ENCODE assay signal across 17 cellular contexts in the genomic region with DNA sequence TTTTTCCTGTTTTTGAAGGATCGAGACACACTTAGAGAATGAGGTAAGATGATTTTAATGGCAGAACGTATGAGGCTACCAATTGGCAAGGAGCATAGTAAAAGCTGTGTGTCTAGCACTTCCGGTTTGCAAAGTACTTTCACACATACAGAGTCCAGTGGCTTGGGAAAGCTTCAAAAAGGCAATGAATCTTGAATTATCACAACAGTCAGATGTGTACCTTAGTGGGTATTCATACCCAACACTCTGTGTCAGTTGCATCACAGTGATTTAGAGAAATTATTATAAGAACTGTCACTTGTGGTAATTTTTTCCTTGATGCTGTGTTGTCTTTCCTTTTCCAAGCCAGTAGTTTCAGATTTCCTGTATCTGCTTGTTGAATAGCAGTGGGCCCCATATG. TPM values are rescaled to one million over a fixed set of nuclear protein-coding genes. Genes with fewer than 3 reads are reported as not detected.
DNase-seq lines count a peak whose midpoint lies in the region; ATAC-seq, FAIRE-seq and TF ChIP-seq lines count a peak whose summit lies in the region.
"Had no signal": no experiment of that assay in that cellular context is flagged by ENCODE, and none has a peak within 500 bp of the region (broad histone marks: within the 10 kb centered on the region; RNA-seq: fewer than 3 reads in every experiment).

No MANE protein-coding gene starts in this region.

- no TSS peak for BruUV-seq in IMR-90 (replicated peaks; lab: Mats Ljungman, UMichigan)
- BruUV-seq in GM12878 (replicated peaks; lab: Mats Ljungman, UMichigan) = no TSS peak

- H3K9me3 ChIP-seq in IMR-90 (ENCODE audit: control insufficient read depth, insufficient read depth, low read length) = no peaks in the 10 kb centered on the region
- peaks cover 7% of the 10 kb centered on the region for H3K9me3 ChIP-seq in GM12878 (replicated peaks; ENCODE audit: control insufficient read depth, insufficient read depth, low read length)
- H3K9me3 ChIP-seq in effector memory CD4-positive, alpha-beta T cell (ENCODE audit: control insufficient read depth, low read length) = no peaks in the 10 kb centered on the region
- H3K9me3 ChIP-seq: Caco-2, upper lobe of left lung had no signal

- TF ChIP-seq CTCF in IMR-90 (conservative IDR thresholded peaks at IDR 0.05; ENCODE audit: low read depth, low read length) (no peak), GM12878 (IDR thresholded peaks at IDR 0.05 in 2 of 3, conservative IDR thresholded peaks at IDR 0.05 in 1 of 3; ENCODE audit: control insufficient read depth in 2 of 3, extremely low read depth in 1 of 3, insufficient read depth in 1 of 3, low read depth in 3 of 3, low read length in 3 of 3) (no peak)

- H2BK5ac ChIP-seq in IMR-90 (ENCODE audit: low read depth, low read length, poor library complexity, severe bottlenecking) = no peak overlapping the region

- CTCF ChIA-PET in IMR-90 (lab: Yijun Ruan, JAX) (no interaction called here), GM12878 (lab: Yijun Ruan, JAX) (interaction anchor here (1.1 to 1.7 kb wide), 3 partner anchors 10 to 423 kb away, joined by 4 to 6 read pairs (median 4); no protein-coding TSS in a partner anchor)

- H3K4ac ChIP-seq in IMR-90 (ENCODE audit: low read depth, low read length) = no peak overlapping the region

- RAD21 ChIA-PET in GM12878 (lab: Charles Lee; ENCODE audit: unreplicated experiment) = no interaction called here

- H2AK5ac ChIP-seq in IMR-90 (ENCODE audit: low read depth, low read length) = no peak overlapping the region

- H2AFZ ChIP-seq in IMR-90 (replicated peaks; ENCODE audit: low read length, poor library complexity) (no peak overlapping the region), GM12878 (ENCODE audit: control insufficient read depth, low read depth, low read length) (no peak overlapping the region)

- WGBS in IMR-90 (ENCODE audit: extremely low coverage in 2 of 2, insufficient read length in 1 of 2), 2 experiments = no CpG with 5 or more reads among the region's 3 CpGs
- WGBS in GM12878 (ENCODE audit: insufficient coverage, insufficient replicate concordance, low lambda C conversion rate, missing lambda C conversion rate) = 51% methylated on average over 3 of the region's 3 CpGs

- ATAC-seq in IMR-90 (ENCODE audit: low read depth) (no peak), GM12878 (peak; percentile 9; the same call in 1 of the 3 replicates), sciatic nerve (peak; percentile 20), HG02678 (IDR thresholded peaks at IDR 0.05; ENCODE audit: unreplicated experiment) (no peak)
- ATAC-seq: left lobe of liver, Right ventricle myocardium inferior had no signal

- intact Hi-C loops in IMR-90 (cut with micrococcal nuclease) = no loop called here
- intact Hi-C loops in GM12878 (cut with micrococcal nuclease; ENCODE audit: unreplicated experiment) = no loop called here
- intact Hi-C loops in sciatic nerve (cut with DNase I) = no loop called here

- H2BK15ac ChIP-seq in IMR-90 (ENCODE audit: low read depth, low read length) = no peak overlapping the region

- H3K18ac ChIP-seq in IMR-90 (ENCODE audit: low read depth, low read length) = peak overlapping the region; percentile 31; the same call in 1 of the 2 replicates

- no peak overlapping the region; the same call in 1 of the 2 replicates for H3K23ac ChIP-seq in IMR-90 (ENCODE audit: low read depth, low read length)

- H3K27me3 ChIP-seq in IMR-90 (ENCODE audit: control insufficient read depth, insufficient read depth, low read length) = no peaks in the 10 kb centered on the region
- no peaks in the 10 kb centered on the region for H3K27me3 ChIP-seq in GM12878 (replicated peaks in 1 of 2; ENCODE audit: control insufficient read depth in 2 of 2, insufficient read depth in 2 of 2, low read length in 1 of 2)
- no peaks in the 10 kb centered on the region for H3K27me3 ChIP-seq in effector memory CD4-positive, alpha-beta T cell (replicated peaks; ENCODE audit: control insufficient read depth, insufficient read depth, low read length, poor library complexity, severe bottlenecking)
- H3K27me3 ChIP-seq: upper lobe of left lung had no signal

- SMC1A ChIA-PET in GM12878 (lab: Charles Lee; ENCODE audit: uncharacterized antibody, unreplicated experiment) = interaction anchor here (1.0 to 2.9 kb wide), 4 partner anchors 10 to 73 kb away, joined by 4 to 11 read pairs (median 6); no protein-coding TSS in a partner anchor

- H4K20me1 ChIP-seq in IMR-90 (ENCODE audit: insufficient read depth, low read length) (peaks cover 27% of the 10 kb centered on the region; the same call in 1 of the 2 replicates), GM12878 (ENCODE audit: control insufficient read depth, insufficient read depth) (no peaks in the 10 kb centered on the region)

- H2BK120ac ChIP-seq in IMR-90 (ENCODE audit: low read depth, low read length) = no peak overlapping the region

- dilution Hi-C loops in IMR-90 (cut with HindIII; ENCODE audit: low sequenced_read_pairs, unreplicated experiment) = no loop called here

- H3K36me3 ChIP-seq in IMR-90 (ENCODE audit: control insufficient read depth, insufficient read depth, low read length) (0 out of 2 replicates have a peak, but pooled peaks cover 2% of the 10 kb centered on the region), GM12878 (ENCODE audit: control insufficient read depth in 2 of 2, insufficient read depth in 2 of 2, low read length in 1 of 2) (peaks cover 2% of the 10 kb centered on the region in 2 experiments; a peak in 2 of 4 replicates)
- no peaks in the 10 kb centered on the region for H3K36me3 ChIP-seq in effector memory CD4-positive, alpha-beta T cell (ENCODE audit: control insufficient read depth, insufficient read depth, low read length)
- H3K36me3 ChIP-seq: upper lobe of left lung had no signal

- in situ Hi-C loops in IMR-90 (cut with MboI; ENCODE audit: low sequenced_read_pairs) = no loop called here
- in situ Hi-C loops in GM12878 (cut with MboI) = no loop called here

- POLR2A ChIA-PET in IMR-90 (lab: Charles Lee; ENCODE audit: unreplicated experiment) (no interaction called here), GM12878 (lab: Charles Lee) (no interaction called here)

- H3K4me1 ChIP-seq in IMR-90 (ENCODE audit: control insufficient read depth, insufficient read depth, low read length) (peaks cover 5% of the 10 kb centered on the region; the same call in 1 of the 2 replicates), GM12878 (ENCODE audit: control insufficient read depth, insufficient read depth, low read length) (peaks cover 47% of the 10 kb centered on the region)
- H3K4me1 ChIP-seq in effector memory CD4-positive, alpha-beta T cell (ENCODE audit: control insufficient read depth, insufficient read depth, low read length, poor library complexity, severe bottlenecking) = no peaks in the 10 kb centered on the region

- no peak for TF ChIP-seq RAD21 in IMR-90 (IDR thresholded peaks at IDR 0.05; ENCODE audit: low read length)
- no peak for TF ChIP-seq RAD21 in GM12878 (IDR thresholded peaks at IDR 0.05; ENCODE audit: insufficient read depth, low read depth, low read length)

- H4K5ac ChIP-seq in IMR-90 (ENCODE audit: low read depth, low read length) = no peak overlapping the region

- DNase-seq in EH (ENCODE audit: low read depth) = peak; percentile 30
- DNase-seq in IMR-90 = no peak
- DNase-seq in GM12878 (ENCODE audit: low read depth, low spot score) = no peak
- DNase-seq in sciatic nerve (ENCODE audit: low spot score) = no peak
- DNase-seq in effector memory CD4-positive, alpha-beta T cell = no peak
- no peak for DNase-seq in stimulated activated naive CD4-positive, alpha-beta T cell (lab: John Stamatoyannopoulos, UW)
- DNase-seq: activated CD4-positive, alpha-beta T cell treated with anti-CD3 and anti-CD28 coated beads for 48 hours; activated naive CD4-positive, alpha-beta T cell treated with anti-CD3 and anti-CD28 coated beads, Interleukin-2, amount 50 U/mL, for 16 hours; Caco-2; KBM-7; NCI-H1694 treated with DMSO at 0.1 percent for 48 hours; NCI-H748 treated with DMSO at 0.1 percent for 48 hours; stimulated activated CD4-positive, alpha-beta T cell treated with anti-CD3 and anti-CD28 coated beads, Interleukin-1b, Interleukin-23, amount 100 ng/mL, for 48 hours; upper lobe of left lung had no signal

- no peak overlapping the region for H4K91ac ChIP-seq in IMR-90 (ENCODE audit: insufficient read depth, low read depth, low read length)

- no peak for TF ChIP-seq POLR2A in IMR-90 (IDR thresholded peaks at IDR 0.05; ENCODE audit: low read depth, low read length)
- no peak for TF ChIP-seq POLR2A in GM12878 (IDR thresholded peaks at IDR 0.05; ENCODE audit: low read depth, low read length)

- H4K8ac ChIP-seq in IMR-90 (ENCODE audit: low read depth in 2 of 2, low read length in 2 of 2) = 0 out of 4 replicates have a peak overlapping the region, but pooled peaks of 1 of the 2 experiments have one; percentile 21

- H3K9ac ChIP-seq in IMR-90 (ENCODE audit: low read depth, low read length) (no peak overlapping the region), GM12878 (ENCODE audit: control insufficient read depth, insufficient read depth, low read length) (no peak overlapping the region)

- no peak overlapping the region for H3K56ac ChIP-seq in IMR-90 (ENCODE audit: extremely low read depth, insufficient read depth, low read length)

- peaks cover 5% of the 10 kb centered on the region; the same call in 1 of the 2 replicates for H3K9me1 ChIP-seq in IMR-90 (ENCODE audit: insufficient read depth, low read length)

- no peak overlapping the region; the same call in 1 of the 2 replicates for H3K4me2 ChIP-seq in IMR-90 (ENCODE audit: low read depth, low read length)
- H3K4me2 ChIP-seq in GM12878 (ENCODE audit: control insufficient read depth, insufficient read depth) = peak overlapping the region; percentile 41

- H3K4me3 ChIP-seq in IMR-90 (ENCODE audit: insufficient read depth, low read depth, low read length) = no peak overlapping the region
- H3K4me3 ChIP-seq in GM12878 = no peak overlapping the region
- no peak overlapping the region for H3K4me3 ChIP-seq in effector memory CD4-positive, alpha-beta T cell (ENCODE audit: insufficient read depth, low read depth, low read length, poor library complexity, severe bottlenecking)
- H3K4me3 ChIP-seq: upper lobe of left lung had no signal

- H2BK20ac ChIP-seq in IMR-90 (ENCODE audit: low read depth, low read length) = no peak overlapping the region

- H2AK9ac ChIP-seq in IMR-90 (replicated peaks; ENCODE audit: low read depth, low read length, poor library complexity) = no peak overlapping the region

- 0 out of 2 replicates have a peak overlapping the region, but pooled peaks have one; percentile 44 for H3K14ac ChIP-seq in IMR-90 (replicated peaks; ENCODE audit: low read depth, low read length)

- H3K79me2 ChIP-seq in GM12878 (ENCODE audit: control insufficient read depth, insufficient read depth, low read length) = peaks cover 97% of the 10 kb centered on the region

- H3K79me1 ChIP-seq in IMR-90 (ENCODE audit: low read depth in 1 of 2, low read length in 2 of 2) = peaks cover 24 to 61% of the 10 kb centered on the region in 2 experiments

- no peak for TF ChIP-seq EP300 in GM12878 (IDR thresholded peaks at IDR 0.05; ENCODE audit: borderline replicate concordance in 1 of 2, control insufficient read depth in 1 of 2, low read depth in 2 of 2, low read length in 2 of 2)

- H3K27ac ChIP-seq in IMR-90 (ENCODE audit: insufficient read depth, low read length) (no peak overlapping the region), GM12878 (ENCODE audit: control insufficient read depth, insufficient read depth) (peak overlapping the region; percentile 18; the same call in 1 of the 2 replicates)
- no peak overlapping the region for H3K27ac ChIP-seq in effector memory CD4-positive, alpha-beta T cell (ENCODE audit: insufficient read depth, low read length, poor library complexity, severe bottlenecking)
- H3K27ac ChIP-seq: upper lobe of left lung had no signal

- no peak for FAIRE-seq in GM12878 (lab: Jason Lieb, UNC)

RNA-seq across cellular contexts. Expression of a gene that starts 11.1 kb away (rescaled TPM):
- total RNA-seq in IMR-90 (2012; rRNA removed) (21.5 and 24.7 TPM in 2 replicates), GM12878 (2014; rRNA removed) (36.4 and 42.6 TPM in 2 replicates), GM12878 (2014; rRNA removed; fragmentation: Illumina TruSeq; extraction: Trizol) (44.9 and 49.7 TPM in 2 replicates), GM12878 (2021) (78.5 and 79.0 TPM in 2 replicates), sciatic nerve (90.2 TPM)
- polyA plus RNA-seq in IMR-90 (2012; rRNA removed) (23.9 and 24.5 TPM in 2 replicates), GM12878 (2011; rRNA removed) (42.5 and 53.9 TPM in 2 replicates), GM12878 (2014; fragmentation: Illumina TruSeq; extraction: Trizol) (52.9 and 66.8 TPM in 2 replicates), GM12878 (2014; fragmentation: Nextera tagmentation; extraction: Ambion mirVana) (10 to 100 TPM; 14.3 to 19.7 TPM), GM12878 (2014; rRNA removed) (43.6 and 50.7 TPM in 2 replicates), GM12878 (2016; fragmentation: Nextera tagmentation; extraction: Ambion mirVana) (10 to 100 TPM; 59.1 to 66.2 TPM)
- 12.9 and 17.5 TPM in 2 replicates for polyA plus RNA-seq in IMR-90 (2012; cell fraction: cytosol; rRNA removed)
- polyA plus RNA-seq in IMR-90 (2012; cell fraction: nucleus; rRNA removed; ENCODE audit: low replicate concordance) = 67.8 and 91.1 TPM in 2 replicates
- total RNA-seq in GM12878 (2013; cell fraction: nucleolus; rRNA removed) = 385 TPM in 2 replicates
- 35.6 TPM for polyA plus RNA-seq in GM12878 (2011; ENCODE audit: low read depth)
- 66.6 and 71.1 TPM in 2 replicates for polyA plus RNA-seq in GM12878 (2011; cell fraction: cytosol; rRNA removed)
- 145 and 156 TPM in 2 replicates for polyA plus RNA-seq in GM12878 (2011; cell fraction: nucleus; rRNA removed)
- 51.2 and 65.2 TPM in 2 replicates for polyA plus RNA-seq in GM12878 (2012)
- polyA minus RNA-seq in GM12878 (2011; rRNA and poly(A)+ RNA removed) = 121 and 126 TPM in 2 replicates
- polyA minus RNA-seq in GM12878 (2011; cell fraction: cytosol; rRNA and poly(A)+ RNA removed) = 54.1 and 71.3 TPM in 2 replicates
- polyA minus RNA-seq in GM12878 (2011; cell fraction: nucleus; rRNA and poly(A)+ RNA removed) = 105 and 154 TPM in 2 replicates

Comparison
In these comparisons a context has a peak if more than half of its experiments do, and no peak if none do; other contexts are left out.
1. ATAC-seq: peak in GM12878 (single experiment) and sciatic nerve (single experiment); none in IMR-90 (single experiment) and HG02678 (single experiment).